Comparison of ENCODE assay signal across 11 cellular contexts in the genomic region with DNA sequence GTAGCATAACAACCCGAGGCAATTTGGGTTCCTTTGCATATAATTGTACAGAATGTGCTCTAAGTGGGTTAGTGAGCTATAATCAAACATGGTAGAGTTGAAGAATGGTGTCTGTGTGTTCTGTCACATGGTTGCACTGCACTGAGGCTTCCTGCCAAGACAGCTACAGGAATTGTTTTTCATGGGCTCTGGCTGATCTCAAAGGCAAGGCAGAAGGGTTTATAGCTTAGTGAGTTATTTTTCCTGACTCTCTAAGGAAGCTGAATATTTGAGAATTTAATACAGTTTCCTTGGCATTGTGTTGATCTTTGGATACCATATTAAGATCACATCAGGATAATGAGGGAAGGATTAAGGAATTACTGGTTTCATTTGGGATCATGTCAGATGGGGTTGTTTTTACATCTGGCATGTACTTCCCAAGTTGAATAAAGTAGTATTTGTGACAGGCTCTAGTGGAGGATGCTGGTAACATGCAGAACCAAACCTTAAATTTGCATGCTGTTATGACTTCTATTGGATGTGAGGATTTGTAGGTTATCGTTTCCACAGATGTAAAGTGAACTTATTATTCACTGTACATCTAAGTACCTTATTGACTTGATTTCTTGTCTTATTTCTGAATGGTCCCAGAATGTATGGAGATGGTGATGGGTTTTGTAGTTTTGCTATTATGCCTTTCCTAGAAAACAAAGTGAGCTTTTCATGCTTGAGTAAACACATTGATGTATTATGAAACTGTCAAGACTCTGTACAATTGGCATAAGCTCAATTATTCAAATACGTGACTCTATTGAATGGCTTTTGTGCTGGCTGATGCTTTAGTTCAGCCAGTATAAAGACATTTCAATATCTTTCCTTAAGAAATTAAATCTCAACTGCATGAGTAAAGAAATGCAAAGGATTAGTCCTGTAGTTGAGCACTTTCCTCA. TPM values are rescaled to one million over a fixed set of nuclear protein-coding genes. Genes with fewer than 3 reads are reported as not detected.
DNase-seq lines count a peak whose midpoint lies in the region; TF ChIP-seq lines count a peak whose summit lies in the region.
"Had no signal": no experiment of that assay in that cellular context is flagged by ENCODE, and none has a peak within 500 bp of the region (broad histone marks: within the 10 kb centered on the region; RNA-seq: fewer than 3 reads in every experiment).

No MANE protein-coding gene starts in this region.

- H3K36me3 ChIP-seq in neural cell (ENCODE audit: insufficient read depth, low read length) (no peaks in the 10 kb centered on the region), H7 (replicated peaks; ENCODE audit: control insufficient read depth, insufficient read depth, low read length) (no peaks in the 10 kb centered on the region)
- H3K36me3 ChIP-seq: MG63 had no signal

- no peak overlapping the region for H2AFZ ChIP-seq in neural cell (ENCODE audit: low read depth, low read length)

- TF ChIP-seq EP300 in neural cell (conservative IDR thresholded peaks at IDR 0.05; ENCODE audit: poor library complexity, severe bottlenecking) = no peak

- H3F3A ChIP-seq in neural cell (ENCODE audit: insufficient read depth, low read length, poor library complexity, severe bottlenecking) = peaks cover 7% of the 10 kb centered on the region

- TF ChIP-seq RAD21 in neural cell (conservative IDR thresholded peaks at IDR 0.05) = no peak

- TF ChIP-seq CTCF in neural cell (IDR thresholded peaks at IDR 0.05; ENCODE audit: poor library complexity, severe bottlenecking) = peak; percentile 56

- no peaks in the 10 kb centered on the region for H4K20me1 ChIP-seq in neural cell (ENCODE audit: insufficient read depth)

- no peaks in the 10 kb centered on the region for H3K9me3 ChIP-seq in neural cell (ENCODE audit: low read length)
- H3K9me3 ChIP-seq: MG63 had no signal

- H3K27me3 ChIP-seq in neural cell (ENCODE audit: insufficient read depth, low read depth, low read length) = no peaks in the 10 kb centered on the region
- H3K27me3 ChIP-seq in H7 (ENCODE audit: control insufficient read depth, insufficient read depth, low read length) = no peaks in the 10 kb centered on the region
- H3K27me3 ChIP-seq: MG63 had no signal

- DNase-seq in DMS 273 treated with DMSO at 0.1 percent for 48 hours (lab: John Stamatoyannopoulos, UW) = peak; percentile 59
- peak; percentile 48 for DNase-seq in NCI-H2029 (lab: John Stamatoyannopoulos, UW)
- DNase-seq in caudate nucleus (lab: John Stamatoyannopoulos, UW) = peak in 44 of 61 donors; percentile 4 to 68 (median 36)
- DNase-seq in HUDEP-2 (lab: John Stamatoyannopoulos, UW; ENCODE audit: unreplicated experiment in 76 of 76) = no peak
- no peak for DNase-seq in H7
- DNase-seq in middle frontal gyrus (ENCODE audit: extremely low spot score, low spot score) = no peak
- no peak for DNase-seq in HuH-7 (ENCODE audit: low spot score)
- DNase-seq: activated naive CD4-positive, alpha-beta T cell treated with anti-CD3 and anti-CD28 coated beads, Interleukin-2, amount 50 U/mL, for 16 hours; Caco-2; MG63 had no signal

- peak overlapping the region; percentile 43 for H3K9ac ChIP-seq in neural cell (ENCODE audit: low read length)

- H3K9me2 ChIP-seq in neural cell (ENCODE audit: insufficient read depth, low read length) = no peaks in the 10 kb centered on the region

- peak overlapping the region; percentile 90 for H3K27ac ChIP-seq in caudate nucleus (ENCODE audit: low read depth, low read length)
- H3K27ac ChIP-seq in neural cell (ENCODE audit: low read length) = peak overlapping the region; percentile 90

- H3K4me3 ChIP-seq in neural cell (ENCODE audit: low read length) = peak overlapping the region; percentile 51
- H3K4me3 ChIP-seq in H7 (ENCODE audit: insufficient read depth, low read depth, low read length) = no peak overlapping the region
- H3K4me3 ChIP-seq: MG63 had no signal

- peak overlapping the region; percentile 22 for H3K4me2 ChIP-seq in neural cell (ENCODE audit: low read length)

- H3K79me2 ChIP-seq in neural cell (replicated peaks; ENCODE audit: insufficient read depth, low read length) = peaks cover 16% of the 10 kb centered on the region

TF ChIP-seq in neural cell, 6 proteins besides CTCF, POLR2A, EP300 and RAD21:
- peak; percentile 25 for TF ChIP-seq SMC3 (conservative IDR thresholded peaks at IDR 0.05; ENCODE audit: poor library complexity)
- no peak for TF ChIP-seq EZH2 (IDR thresholded peaks at IDR 0.05; ENCODE audit: borderline replicate concordance, insufficient read depth, low read length, poor library complexity, severe bottlenecking)
- TF ChIP-seq POLR2AphosphoS5 (IDR thresholded peaks at IDR 0.05) = peak; percentile 46

RNA-seq across cellular contexts. Expression of gene LRRC1, which starts 43.3 kb away (rescaled TPM):
- polyA plus RNA-seq in neural cell = 19.4 and 21.2 TPM in 2 replicates
- polyA minus RNA-seq in neural cell = 25.6 and 29.9 TPM in 2 replicates
- total RNA-seq in H7 (2014; rRNA removed; shearing (Covaris generic)) = 10.1 and 14.5 TPM in 2 replicates

Comparison
In these comparisons a context has a peak if more than half of its experiments do, and no peak if none do; other contexts are left out.
1. DNase-seq: peak in DMS 273 treated with DMSO at 0.1 percent for 48 hours (single experiment), NCI-H2029 (single experiment) and caudate nucleus (44 of 61); none in HUDEP-2 (0 of 76), H7 (single experiment), middle frontal gyrus (single experiment) and HuH-7 (single experiment).